ENCODE assay signal across 21 cellular contexts in genomic region chr5:89425062-89425461, GRCh38.
"Had no signal": no experiment of that assay in that cellular context is flagged by ENCODE, and none has a peak within 500 bp of the region (broad histone marks: within the 10 kb centered on the region; RNA-seq: fewer than 3 reads in every experiment).

No MANE protein-coding gene starts in this region.

- FAIRE-seq: RCC 7860 had no signal

- H3K4me1 ChIP-seq: SJSA1 had no signal

- H3K4me3 ChIP-seq: SJSA1, SK-N-MC had no signal

- H3K27ac ChIP-seq: SJSA1, SK-N-MC had no signal

- H3K27me3 ChIP-seq: SJSA1 had no signal

- DNase-seq: Karpas-422, KG1, MM.1S, NCI-H1092 treated with DMSO at 0.1 percent for 48 hours, NCI-H1436, NCI-H187, NCI-H2029, NCI-H2081 treated with DMSO at 0.1 percent for 48 hours, NCI-H2171, NCI-H226, NCI-H446, NCI-H510A, NCI-H524 treated with DMSO at 0.1 percent for 48 hours, NCI-H69, NCI-H774, Right ventricle myocardium superior, RPMI8226, SIG-M5 had no signal

- H3K9me3 ChIP-seq: SJSA1 had no signal

- H3K36me3 ChIP-seq: SJSA1 had no signal
